Comparison of ENCODE assay signal across 17 cellular contexts in the genomic region with DNA sequence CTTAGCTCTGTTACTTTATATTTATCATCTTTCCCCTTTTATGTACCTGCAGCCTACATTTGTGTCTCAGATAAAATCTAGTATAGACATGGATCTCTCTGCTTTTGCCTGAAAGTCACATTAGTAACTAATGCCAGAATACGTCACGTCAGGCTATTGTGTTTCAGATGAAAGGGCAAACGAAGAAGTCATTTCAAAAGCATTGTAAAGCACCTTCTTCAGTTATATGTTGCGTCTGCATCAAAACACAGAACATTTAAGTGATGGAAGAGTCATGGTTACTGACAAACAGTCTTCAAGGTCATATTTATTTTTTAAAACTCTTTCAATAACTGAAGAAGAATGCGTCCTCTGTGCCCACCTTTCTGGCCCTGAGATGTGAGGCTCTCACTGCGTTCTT.
DNase-seq lines count a peak whose midpoint lies in the region; ATAC-seq, FAIRE-seq and TF ChIP-seq lines count a peak whose summit lies in the region.
"Had no signal": no experiment of that assay in that cellular context is flagged by ENCODE, and none has a peak within 500 bp of the region (broad histone marks: within the 10 kb centered on the region; RNA-seq: fewer than 3 reads in every experiment).

No MANE protein-coding gene starts in this region.

- POLR2A ChIA-PET in HepG2 (lab: Yijun Ruan, JAX), result no interaction called here
- POLR2A ChIA-PET in OCI-LY7 (lab: Charles Lee), result no interaction called here

- H2AFZ ChIP-seq in HepG2 (ENCODE audit: low read length), result no peak overlapping the region
- no peak overlapping the region for H2AFZ ChIP-seq in OCI-LY7 (ENCODE audit: low read length)

- H3K79me2 ChIP-seq in HepG2 (ENCODE audit: insufficient read depth, low read length) (no peaks in the 10 kb centered on the region), OCI-LY7 (ENCODE audit: insufficient read depth, low read depth, low read length) (no peaks in the 10 kb centered on the region)

- H3K9me3 ChIP-seq in HepG2 (ENCODE audit: low read length), result no peaks in the 10 kb centered on the region
- no peaks in the 10 kb centered on the region for H3K9me3 ChIP-seq in right lobe of liver
- H3K9me3 ChIP-seq in mesodermal cell (ENCODE audit: control insufficient read depth, low read length), result peaks cover 12% of the 10 kb centered on the region
- H3K9me3 ChIP-seq in colonic mucosa, result no peaks in the 10 kb centered on the region
- no peaks in the 10 kb centered on the region for H3K9me3 ChIP-seq in OCI-LY7 (ENCODE audit: low read length)
- no peaks in the 10 kb centered on the region for H3K9me3 ChIP-seq in right atrium auricular region
- H3K9me3 ChIP-seq: A549, BLaER1 had no signal

- BruUV-seq in HepG2 (replicated peaks; lab: Mats Ljungman, UMichigan) (no TSS peak), OCI-LY7 (replicated peaks; lab: Mats Ljungman, UMichigan) (no TSS peak)

- TF ChIP-seq EP300 in HepG2 (IDR thresholded peaks at IDR 0.05; ENCODE audit: low read depth in 2 of 2, low read length in 2 of 2) (no peak), HepG2 (CRISPR knock-in tag; IDR thresholded peaks at IDR 0.05; ENCODE audit: borderline replicate concordance) (no peak)

- H3K4me2 ChIP-seq in HepG2 (ENCODE audit: low read depth, low read length) (no peak overlapping the region), OCI-LY7 (ENCODE audit: low read length) (no peak overlapping the region)
- H3K4me2 ChIP-seq: A549, BLaER1 had no signal

- H3K27ac ChIP-seq in HepG2 (ENCODE audit: extremely low read length, insufficient read depth, low read length) (no peak overlapping the region), right lobe of liver (no peak overlapping the region), mesodermal cell (ENCODE audit: low read depth, low read length, severe bottlenecking) (peak overlapping the region; percentile 81), colonic mucosa (no peak overlapping the region), OCI-LY7 (ENCODE audit: low read depth, low read length, poor library complexity, severe bottlenecking) (no peak overlapping the region), right atrium auricular region (no peak overlapping the region)
- H3K27ac ChIP-seq: 22Rv1, A549, BLaER1 had no signal

- ATAC-seq in HepG2, result no peak
- ATAC-seq in right lobe of liver, result no peak
- ATAC-seq in stimulated activated naive CD8-positive, alpha-beta T cell treated with anti-CD3 and anti-CD28 coated beads, Interleukin-15, Interleukin-2, amounts not matched to agents 100 U/mL and 50 U/mL, for 24 hours, result no peak
- ATAC-seq: A549 had no signal

- CTCF ChIA-PET in HepG2 (lab: Yijun Ruan, JAX; ENCODE audit: low intra/inter-chr PET ratio, low total read pairs) (no interaction called here), OCI-LY7 (lab: Charles Lee; ENCODE audit: unreplicated experiment) (no interaction called here)

- H3K4me1 ChIP-seq in HepG2 (ENCODE audit: insufficient read depth, low read length), result no peaks in the 10 kb centered on the region
- no peaks in the 10 kb centered on the region for H3K4me1 ChIP-seq in right lobe of liver
- H3K4me1 ChIP-seq in mesodermal cell (ENCODE audit: control insufficient read depth, insufficient read depth, low read length, poor library complexity, severe bottlenecking), result no peaks in the 10 kb centered on the region
- no peaks in the 10 kb centered on the region for H3K4me1 ChIP-seq in colonic mucosa
- H3K4me1 ChIP-seq in OCI-LY7 (ENCODE audit: insufficient read depth, low read length, poor library complexity, severe bottlenecking), result no peaks in the 10 kb centered on the region
- peaks cover 0 to 12% of the 10 kb centered on the region in 2 donors for H3K4me1 ChIP-seq in right atrium auricular region
- H3K4me1 ChIP-seq: A549, BLaER1 had no signal

- H3K4me3 ChIP-seq in HepG2 (replicated peaks in 1 of 3; ENCODE audit: insufficient read depth in 1 of 3, low read depth in 2 of 3, low read length in 3 of 3) (no peak overlapping the region), right lobe of liver (no peak overlapping the region), mesodermal cell (ENCODE audit: extremely low read depth, insufficient read depth, low read length, poor library complexity, severe bottlenecking) (no peak overlapping the region), colonic mucosa (no peak overlapping the region), OCI-LY7 (ENCODE audit: low read depth, low read length, poor library complexity, severe bottlenecking) (no peak overlapping the region), right atrium auricular region (no peak overlapping the region)
- H3K4me3 ChIP-seq: A549, BLaER1 had no signal

- no peak for TF ChIP-seq RAD21 in HepG2 (CRISPR knock-in tag; IDR thresholded peaks at IDR 0.05)

- DNase-seq in HepG2 (ENCODE audit: low spot score) (no peak), right lobe of liver (no peak), glomerular endothelial cell (ENCODE audit: extremely low read depth, low read depth, low spot score) (peak; percentile 12), colonic mucosa (no peak), OCI-LY7 (ENCODE audit: low spot score) (no peak), right atrium auricular region (ENCODE audit: low spot score) (no peak)
- DNase-seq in stimulated activated naive CD8-positive, alpha-beta T cell treated with anti-CD3 and anti-CD28 coated beads, Interleukin-15, Interleukin-2, amounts not matched to agents 100 U/mL and 50 U/mL, for 24 hours, result no peak
- DNase-seq: CD4-positive, alpha-beta memory T cell; H9 had no signal

- TF ChIP-seq POLR2A in HepG2 (IDR thresholded peaks at IDR 0.05; ENCODE audit: insufficient read depth in 1 of 2, low read depth in 2 of 2, low read length in 2 of 2) (no peak), right lobe of liver (IDR thresholded peaks at IDR 0.05) (no peak)

- H3K36me3 ChIP-seq in HepG2 (replicated peaks in 1 of 2; ENCODE audit: control insufficient read depth in 1 of 2, insufficient read depth in 2 of 2, low read length in 2 of 2) (no peaks in the 10 kb centered on the region), right lobe of liver (no peaks in the 10 kb centered on the region), mesodermal cell (ENCODE audit: control insufficient read depth, insufficient read depth, low read length) (no peaks in the 10 kb centered on the region), colonic mucosa (no peaks in the 10 kb centered on the region), OCI-LY7 (ENCODE audit: insufficient read depth, low read length) (no peaks in the 10 kb centered on the region), right atrium auricular region (no peaks in the 10 kb centered on the region)
- H3K36me3 ChIP-seq: BLaER1 had no signal

- intact Hi-C loops in HepG2 (cut with micrococcal nuclease; ENCODE audit: unreplicated experiment) (no loop called here), right lobe of liver (cut with DNase I) (no loop called here), colonic mucosa (cut with DNase I) (no loop called here), OCI-LY7 (cut with micrococcal nuclease; ENCODE audit: unreplicated experiment) (no loop called here)

- H3K9ac ChIP-seq in HepG2 (ENCODE audit: insufficient read depth, low read depth, low read length) (no peak overlapping the region), colonic mucosa (ENCODE audit: low read depth in 2 of 2, low read length in 2 of 2) (no peak overlapping the region)
- H3K9ac ChIP-seq: BLaER1 had no signal

- in situ Hi-C loops in HepG2 (cut with HindIII; ENCODE audit: extremely low pct_ligation_motif_present, low pct_unique_long_range_greater_than_20kb), result no loop called here

- FAIRE-seq in HepG2 (lab: Jason Lieb, UNC), result no peak
- FAIRE-seq: A549, G401.6, GM12891, GM19239, H1 had no signal

- TF ChIP-seq CTCF in HepG2 (CRISPR knock-in tag; IDR thresholded peaks at IDR 0.05) (no peak), right lobe of liver (IDR thresholded peaks at IDR 0.05) (no peak), colonic mucosa (IDR thresholded peaks at IDR 0.05) (no peak), OCI-LY7 (conservative IDR thresholded peaks at IDR 0.05; ENCODE audit: low read length) (no peak), right atrium auricular region (IDR thresholded peaks at IDR 0.05) (no peak)

- H3K27me3 ChIP-seq in HepG2 (ENCODE audit: control insufficient read depth in 1 of 2, insufficient read depth in 2 of 2, low read length in 2 of 2) (peaks cover 3 to 36% of the 10 kb centered on the region in 2 experiments; a peak in 3 of 5 replicates), right lobe of liver (no peaks in the 10 kb centered on the region), colonic mucosa (no peaks in the 10 kb centered on the region), right atrium auricular region (no peaks in the 10 kb centered on the region)
- H3K27me3 ChIP-seq: BLaER1 had no signal

- no peaks in the 10 kb centered on the region for H3K9me2 ChIP-seq in OCI-LY7 (ENCODE audit: insufficient read depth, low read length)

- WGBS in HepG2 (ENCODE audit: low lambda C conversion rate), result 10% methylated on average over 6 of the region's 6 CpGs
- WGBS in right lobe of liver (ENCODE audit: insufficient coverage, low coverage, low lambda C conversion rate, missing lambda C conversion rate), result 49% methylated on average over 6 of the region's 6 CpGs
- 80 to 100% methylated on average over 2 of the region's 6 CpGs for WGBS in mesodermal cell (ENCODE audit: insufficient coverage in 2 of 2), 2 experiments

- H4K20me1 ChIP-seq in HepG2 (ENCODE audit: insufficient read depth, low read length) (no peaks in the 10 kb centered on the region), OCI-LY7 (ENCODE audit: insufficient read depth, low read length) (no peaks in the 10 kb centered on the region)
- H4K20me1 ChIP-seq: BLaER1 had no signal

TF ChIP-seq in HepG2, 621 proteins besides CTCF, POLR2A, EP300 and RAD21:
- TF ChIP-seq ZSCAN25 (CRISPR knock-in tag; IDR thresholded peaks at IDR 0.05) (no peak), ZFP37 (CRISPR knock-in tag; IDR thresholded peaks at IDR 0.05; ENCODE audit: borderline replicate concordance) (no peak), CREB1 (IDR thresholded peaks at IDR 0.05) (peak; percentile 54; the same call in 1 of the 2 replicates), CREB1 (CRISPR knock-in tag; IDR thresholded peaks at IDR 0.05) (no peak)
